In the genomic region with DNA sequence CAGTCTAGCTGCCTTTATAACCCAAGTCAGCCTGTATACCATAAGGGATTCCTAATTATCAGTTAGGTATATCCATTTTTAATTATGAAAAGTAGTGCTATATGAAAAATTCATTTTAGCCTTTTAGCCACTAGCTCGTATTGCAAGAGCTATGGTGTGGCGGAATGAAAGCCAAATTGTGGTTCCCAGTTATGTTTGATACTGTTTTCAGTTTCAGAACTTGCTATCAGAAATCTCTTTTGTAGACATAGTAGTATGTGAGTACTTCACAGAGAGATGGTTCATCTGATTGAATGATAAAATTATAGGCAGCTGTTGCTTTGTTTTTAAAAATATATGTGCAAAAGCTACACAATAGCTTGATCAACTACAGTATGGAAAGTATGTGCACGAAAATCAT, we compare ENCODE assay signal across 18 cellular contexts.
DNase-seq lines count a peak whose midpoint lies in the region; ATAC-seq and TF ChIP-seq lines count a peak whose summit lies in the region.
"Had no signal": no experiment of that assay in that cellular context is flagged by ENCODE, and none has a peak within 500 bp of the region (broad histone marks: within the 10 kb centered on the region; RNA-seq: fewer than 3 reads in every experiment).

No MANE protein-coding gene starts in this region.

- TF ChIP-seq CTCF in WERI-Rb-1 (IDR thresholded peaks at IDR 0.05; ENCODE audit: low read depth, low read length) (no peak), right lobe of liver (IDR thresholded peaks at IDR 0.05) (no peak)

- 94% methylated on average over 3 of the region's 3 CpGs for WGBS in right lobe of liver (ENCODE audit: insufficient coverage, low coverage, low lambda C conversion rate, missing lambda C conversion rate)

- TF ChIP-seq POLR2A in right lobe of liver (IDR thresholded peaks at IDR 0.05): no peak

- H3K9me3 ChIP-seq in CD4-positive, CD25-positive, alpha-beta regulatory T cell (ENCODE audit: control insufficient read depth in 2 of 2, low read length in 2 of 2): no peaks in the 10 kb centered on the region
- H3K9me3 ChIP-seq in WERI-Rb-1 (ENCODE audit: severe bottlenecking) (no peaks in the 10 kb centered on the region), right lobe of liver (no peaks in the 10 kb centered on the region)
- H3K9me3 ChIP-seq: Caco-2, mucosa of descending colon had no signal

- H3K4me1 Mint-ChIP-seq in CD4-positive, CD25-positive, alpha-beta regulatory T cell: peaks cover 19 to 47% (median 28%) of the 10 kb centered on the region in 4 donors
- no peaks in the 10 kb centered on the region for H3K4me1 Mint-ChIP-seq in stimulated activated naive B cell treated with anti-CD40 and anti-IgM and Interleukin-4, amounts not matched to agents 10 μg/mL and 1 μg/mL and 100 μg/mL, for 72 hours

- H3K36me3 ChIP-seq in CD4-positive, CD25-positive, alpha-beta regulatory T cell (ENCODE audit: control insufficient read depth, insufficient read depth, low read length): no peaks in the 10 kb centered on the region
- H3K36me3 ChIP-seq in WERI-Rb-1 (no peaks in the 10 kb centered on the region), right lobe of liver (no peaks in the 10 kb centered on the region)

- peaks cover 24% of the 10 kb centered on the region for H3K4me1 ChIP-seq in CD4-positive, CD25-positive, alpha-beta regulatory T cell (ENCODE audit: control insufficient read depth, insufficient read depth, low read length, poor library complexity, severe bottlenecking)
- H3K4me1 ChIP-seq in right lobe of liver: no peaks in the 10 kb centered on the region

- peak overlapping the region; percentile 2 to 52 (median 36) for H3K4me3 Mint-ChIP-seq in CD4-positive, CD25-positive, alpha-beta regulatory T cell
- no peak overlapping the region for H3K4me3 Mint-ChIP-seq in stimulated activated naive B cell treated with anti-CD40 and anti-IgM and Interleukin-4, amounts not matched to agents 10 μg/mL and 1 μg/mL and 100 μg/mL, for 72 hours
- H3K4me3 Mint-ChIP-seq: activated naive CD4-positive, alpha-beta T cell treated with anti-CD3 and anti-CD28 coated beads for 36 hours had no signal

- DNase-seq in CD4-positive, CD25-positive, alpha-beta regulatory T cell: peak in 2 of 3 donors; percentile 11 to 74
- no peak for DNase-seq in WERI-Rb-1
- DNase-seq in right lobe of liver: no peak
- DNase-seq in kidney tubule cell (ENCODE audit: low spot score): no peak
- no peak for DNase-seq in stimulated activated naive B cell treated with anti-CD40 and anti-IgM and Interleukin-4, amounts not matched to agents 10 μg/mL and 1 μg/mL and 100 μg/mL, for 72 hours
- DNase-seq: activated naive CD4-positive, alpha-beta T cell treated with anti-CD3 and anti-CD28 coated beads for 36 hours; Caco-2; effector CD4-positive, alpha-beta T cell; mucosa of descending colon; NCI-H1417; stimulated activated CD4-positive, alpha-beta T cell treated with anti-CD3 and anti-CD28 coated beads, Interleukin-4, amount 100 ng/mL, for 1 hour; trophoblast cell had no signal

- H3K36me3 Mint-ChIP-seq in CD4-positive, CD25-positive, alpha-beta regulatory T cell: peaks cover 7% of the 10 kb centered on the region
- H3K36me3 Mint-ChIP-seq in stimulated activated naive B cell treated with anti-CD40 and anti-IgM and Interleukin-4, amounts not matched to agents 10 μg/mL and 1 μg/mL and 100 μg/mL, for 72 hours: peaks cover 7 to 16% of the 10 kb centered on the region in 2 donors

- intact Hi-C loops in right lobe of liver (cut with DNase I): no loop called here

- peak overlapping the region; percentile 54 for H3K27ac ChIP-seq in CD4-positive, CD25-positive, alpha-beta regulatory T cell (ENCODE audit: insufficient read depth, low read length, poor library complexity, severe bottlenecking)
- H3K27ac ChIP-seq in WERI-Rb-1: no peak overlapping the region
- H3K27ac ChIP-seq in right lobe of liver: no peak overlapping the region
- H3K27ac ChIP-seq: SK-N-MC had no signal

- H3K27me3 ChIP-seq in CD4-positive, CD25-positive, alpha-beta regulatory T cell (ENCODE audit: control insufficient read depth, insufficient read depth, low read length): no peaks in the 10 kb centered on the region
- no peaks in the 10 kb centered on the region for H3K27me3 ChIP-seq in WERI-Rb-1 (ENCODE audit: insufficient read depth, low read depth, severe bottlenecking)
- no peaks in the 10 kb centered on the region for H3K27me3 ChIP-seq in right lobe of liver

- peak overlapping the region; percentile 4 to 90 (median 87) for H3K27ac Mint-ChIP-seq in CD4-positive, CD25-positive, alpha-beta regulatory T cell
- H3K27ac Mint-ChIP-seq in stimulated activated naive B cell treated with anti-CD40 and anti-IgM and Interleukin-4, amounts not matched to agents 10 μg/mL and 1 μg/mL and 100 μg/mL, for 72 hours: no peak overlapping the region
- H3K27ac Mint-ChIP-seq: activated naive CD4-positive, alpha-beta T cell treated with anti-CD3 and anti-CD28 coated beads for 36 hours had no signal

- peaks cover 0 to 2% (median 0%) of the 10 kb centered on the region in 7 donors for H3K9me3 Mint-ChIP-seq in CD4-positive, CD25-positive, alpha-beta regulatory T cell
- no peaks in the 10 kb centered on the region for H3K9me3 Mint-ChIP-seq in stimulated activated naive B cell treated with anti-CD40 and anti-IgM and Interleukin-4, amounts not matched to agents 10 μg/mL and 1 μg/mL and 100 μg/mL, for 72 hours
- H3K9me3 Mint-ChIP-seq: activated naive CD4-positive, alpha-beta T cell treated with anti-CD3 and anti-CD28 coated beads for 36 hours had no signal

- ATAC-seq in CD4-positive, CD25-positive, alpha-beta regulatory T cell (ENCODE audit: low read depth in 2 of 2): peak; percentile 60 to 65
- ATAC-seq in GM18519 (IDR thresholded peaks at IDR 0.05; ENCODE audit: low FRiP score, unreplicated experiment) (peak; percentile 87), GM21619 (IDR thresholded peaks at IDR 0.05; ENCODE audit: unreplicated experiment) (peak; percentile 61), HG03521 (IDR thresholded peaks at IDR 0.05; ENCODE audit: unreplicated experiment) (peak; percentile 77), right lobe of liver (no peak)
- no peak for ATAC-seq in stimulated activated naive B cell treated with anti-CD40 and anti-IgM and Interleukin-4, amounts not matched to agents 10 μg/mL and 1 μg/mL and 100 μg/mL, for 72 hours (replicated peaks)
- ATAC-seq: K562, left lobe of liver, mucosa of descending colon had no signal

- H3K4me3 ChIP-seq in CD4-positive, CD25-positive, alpha-beta regulatory T cell (ENCODE audit: low read depth, low read length): peak overlapping the region; percentile 68
- H3K4me3 ChIP-seq in WERI-Rb-1 (ENCODE audit: low read depth, low read length) (no peak overlapping the region), right lobe of liver (no peak overlapping the region)
- H3K4me3 ChIP-seq: K562, mucosa of descending colon, SK-N-MC had no signal

- no peaks in the 10 kb centered on the region for H3K27me3 Mint-ChIP-seq in CD4-positive, CD25-positive, alpha-beta regulatory T cell
- no peaks in the 10 kb centered on the region for H3K27me3 Mint-ChIP-seq in stimulated activated naive B cell treated with anti-CD40 and anti-IgM and Interleukin-4, amounts not matched to agents 10 μg/mL and 1 μg/mL and 100 μg/mL, for 72 hours

Comparison
In these comparisons a context has a peak if more than half of its experiments do, and no peak if none do; other contexts are left out.
1. ATAC-seq: peak in CD4-positive, CD25-positive, alpha-beta regulatory T cell (2 of 2), GM18519 (single experiment), GM21619 (single experiment) and HG03521 (single experiment); none in right lobe of liver (0 of 4) and stimulated activated naive B cell treated with anti-CD40 and anti-IgM and Interleukin-4, amounts not matched to agents 10 μg/mL and 1 μg/mL and 100 μg/mL, for 72 hours (0 of 2).
2. DNase-seq: peak in CD4-positive, CD25-positive, alpha-beta regulatory T cell (2 of 3); none in WERI-Rb-1 (single experiment), right lobe of liver (0 of 3), kidney tubule cell (single experiment) and stimulated activated naive B cell treated with anti-CD40 and anti-IgM and Interleukin-4, amounts not matched to agents 10 μg/mL and 1 μg/mL and 100 μg/mL, for 72 hours (single experiment).
3. H3K4me3 Mint-ChIP-seq: peak in CD4-positive, CD25-positive, alpha-beta regulatory T cell (4 of 4); none in stimulated activated naive B cell treated with anti-CD40 and anti-IgM and Interleukin-4, amounts not matched to agents 10 μg/mL and 1 μg/mL and 100 μg/mL, for 72 hours (0 of 2).